In the genomic region with DNA sequence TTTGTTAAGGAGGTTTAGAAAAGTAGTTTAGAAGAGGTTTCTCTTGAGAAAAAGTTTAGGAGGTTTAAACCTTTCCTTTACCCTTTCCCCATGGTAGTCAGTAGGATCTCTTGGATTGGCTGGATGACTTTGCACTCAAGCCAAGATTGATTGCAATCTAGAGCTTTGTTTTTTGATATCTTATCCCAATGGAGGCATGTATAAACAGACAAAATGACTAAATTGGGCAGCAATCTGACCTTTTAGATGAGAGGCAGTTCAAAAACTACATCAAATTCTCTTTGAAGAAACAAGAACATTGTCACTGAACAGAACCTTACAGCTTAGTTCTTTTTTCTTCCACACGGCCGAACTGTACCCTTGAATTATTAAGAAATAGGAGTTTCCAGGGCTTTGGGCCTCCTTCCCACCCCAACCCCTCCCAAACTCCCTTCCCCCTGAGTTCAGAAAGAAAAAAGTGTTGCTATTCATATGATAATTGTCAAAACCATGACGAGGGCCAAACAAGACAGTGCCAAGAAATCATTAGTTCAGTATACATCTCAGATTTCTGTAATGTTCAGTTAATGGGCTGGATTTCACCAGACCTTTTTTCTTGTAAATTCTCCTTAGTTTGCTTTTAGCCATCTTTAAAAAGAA, we compare ENCODE assay signal across 25 cellular contexts.
DNase-seq lines count a peak whose midpoint lies in the region; ATAC-seq, FAIRE-seq and TF ChIP-seq lines count a peak whose summit lies in the region.
"Had no signal": no experiment of that assay in that cellular context is flagged by ENCODE, and none has a peak within 500 bp of the region (broad histone marks: within the 10 kb centered on the region; RNA-seq: fewer than 3 reads in every experiment).

No MANE protein-coding gene starts in this region.

- H2BK15ac ChIP-seq in H1 (ENCODE audit: low read length): no peak overlapping the region

- no peak overlapping the region for H3K56ac ChIP-seq in H1 (replicated peaks; ENCODE audit: insufficient read length, low read depth, low read length)

- CTCF ChIA-PET in H1 (lab: Charles Lee; ENCODE audit: partially characterized antibody): interaction anchor here (0.6 to 2.9 kb wide), 9 partner anchors 9 to 1282 kb away, joined by 3 to 10 read pairs (median 4); no protein-coding TSS in a partner anchor

- H3K9me3 Mint-ChIP-seq in HFFc6 (no peaks in the 10 kb centered on the region), nephron (no peaks in the 10 kb centered on the region)
- H3K9me3 Mint-ChIP-seq: naive thymus-derived CD4-positive, alpha-beta T cell had no signal

- no peak overlapping the region for H3K18ac ChIP-seq in H1 (ENCODE audit: extremely low read depth, low read length)

- 56% methylated on average over 3 of the region's 3 CpGs; no CpG with 5 or more reads in 1 of the 2 experiments for WGBS in H1 (ENCODE audit: extremely low coverage in 1 of 2, insufficient coverage in 1 of 2, insufficient read length in 1 of 2, insufficient replicate concordance in 2 of 2, low coverage in 1 of 2, low lambda C conversion rate in 2 of 2, missing lambda C conversion rate in 1 of 2), 2 experiments

- H3K79me1 ChIP-seq in H1 (ENCODE audit: low read depth, low read length): no peaks in the 10 kb centered on the region

- H3K27me3 ChIP-seq in H1 (replicated peaks in 1 of 4; ENCODE audit: control insufficient read depth in 3 of 4, extremely low read depth in 1 of 4, insufficient read depth in 3 of 4, low read length in 3 of 4): no peaks in the 10 kb centered on the region
- H3K27me3 ChIP-seq: BE2C, stomach, upper lobe of left lung had no signal

- no peak for TF ChIP-seq EP300 in H1 (IDR thresholded peaks at IDR 0.05; ENCODE audit: borderline replicate concordance in 1 of 2, low read depth in 2 of 2, low read length in 2 of 2)

- ATAC-seq in HG03175 (IDR thresholded peaks at IDR 0.05; ENCODE audit: unreplicated experiment) (no peak), GM19463 (IDR thresholded peaks at IDR 0.05; ENCODE audit: unreplicated experiment) (no peak)
- ATAC-seq: naive thymus-derived CD4-positive, alpha-beta T cell; T-helper 17 cell had no signal

- peaks cover 0 to 2% (median 0%) of the 10 kb centered on the region in 4 experiments; a peak in 1 of 7 replicates for H3K4me1 ChIP-seq in H1 (replicated peaks in 1 of 4; ENCODE audit: control insufficient read depth in 3 of 4, insufficient read depth in 4 of 4, low read length in 3 of 4)
- H3K4me1 ChIP-seq: upper lobe of left lung had no signal

- H3K4me3 Mint-ChIP-seq in HFFc6 (0 out of 2 replicates have a peak overlapping the region, but pooled peaks have one; percentile 12), nephron (peak overlapping the region in 2 of 3 experiments; percentile 42 to 47)
- H3K4me3 Mint-ChIP-seq: naive thymus-derived CD4-positive, alpha-beta T cell; T-helper 17 cell had no signal

- no peak overlapping the region for H2BK20ac ChIP-seq in H1 (ENCODE audit: low read length)

- no peak for FAIRE-seq in H1 (lab: Jason Lieb, UNC)

- H3K36me3 Mint-ChIP-seq in HFFc6 (ENCODE audit: low read depth): no peaks in the 10 kb centered on the region; the same call in 1 of the 2 replicates
- H3K36me3 Mint-ChIP-seq in nephron (ENCODE audit: low read depth): no peaks in the 10 kb centered on the region
- H3K36me3 Mint-ChIP-seq: naive thymus-derived CD4-positive, alpha-beta T cell had no signal

- TF ChIP-seq RAD21 in H1 (IDR thresholded peaks at IDR 0.05 in 1 of 2, conservative IDR thresholded peaks at IDR 0.05 in 1 of 2; ENCODE audit: low read depth in 2 of 2, low read length in 2 of 2): no peak

- TF ChIP-seq CTCF in HFFc6 (IDR thresholded peaks at IDR 0.05) (no peak), H1 (IDR thresholded peaks at IDR 0.05; ENCODE audit: control extremely low read depth in 1 of 3, insufficient read depth in 1 of 3, low read depth in 1 of 3, low read length in 3 of 3) (no peak), nephron (IDR thresholded peaks at IDR 0.05; ENCODE audit: unreplicated experiment in 3 of 3) (no peak)

- peak overlapping the region; percentile 55 for H3K27ac Mint-ChIP-seq in HFFc6
- peak overlapping the region; percentile 87 to 93 (median 91) for H3K27ac Mint-ChIP-seq in nephron
- H3K27ac Mint-ChIP-seq: naive thymus-derived CD4-positive, alpha-beta T cell; T-helper 17 cell had no signal

- no peak overlapping the region for H2BK120ac ChIP-seq in H1 (replicated peaks; ENCODE audit: low read depth, low read length)

- H3K4me2 ChIP-seq in H1 (ENCODE audit: insufficient read depth in 1 of 2, low read depth in 2 of 2, low read length in 2 of 2): no peak overlapping the region
- H3K4me2 ChIP-seq: KMS-11 had no signal

- H3K9ac ChIP-seq in H1 (replicated peaks in 1 of 4; ENCODE audit: extremely low read depth in 1 of 4, low read depth in 3 of 4, low read length in 3 of 4): no peak overlapping the region
- H3K9ac ChIP-seq: KMS-11 had no signal

- H3K4me1 Mint-ChIP-seq in HFFc6 (ENCODE audit: low read depth) (peaks cover 55% of the 10 kb centered on the region), nephron (peaks cover 38% of the 10 kb centered on the region)
- H3K4me1 Mint-ChIP-seq: naive thymus-derived CD4-positive, alpha-beta T cell; T-helper 17 cell had no signal

- no peaks in the 10 kb centered on the region for H3K79me2 ChIP-seq in H1 (ENCODE audit: control insufficient read depth in 1 of 2, insufficient read depth in 2 of 2, low read length in 2 of 2)

- H3K9me3 ChIP-seq in H1 (ENCODE audit: insufficient read depth in 2 of 2, low read depth in 1 of 2, low read length in 1 of 2): no peaks in the 10 kb centered on the region
- H3K9me3 ChIP-seq: BE2C, stomach, upper lobe of left lung had no signal

- H3K27ac ChIP-seq in H1 (ENCODE audit: low read depth, low read length): no peak overlapping the region
- H3K27ac ChIP-seq: KMS-11, skin epidermis, stomach, upper lobe of left lung, VCaP had no signal

- no peak overlapping the region for H3K23ac ChIP-seq in H1 (ENCODE audit: insufficient read length)

- H3K36me3 ChIP-seq in H1 (ENCODE audit: control insufficient read depth in 2 of 4, insufficient read depth in 4 of 4, low read length in 3 of 4): no peaks in the 10 kb centered on the region
- H3K36me3 ChIP-seq: BE2C, stomach, upper lobe of left lung had no signal

- H3K14ac ChIP-seq in H1 (ENCODE audit: insufficient read length): no peak overlapping the region

- no peak overlapping the region for H3K4me3 ChIP-seq in H1 (ENCODE audit: extremely low read depth in 1 of 4, insufficient read depth in 2 of 4, low read depth in 3 of 4, low read length in 4 of 4)
- H3K4me3 ChIP-seq: lung, skin epidermis, stomach, upper lobe of left lung had no signal

- no peak overlapping the region for H2AK5ac ChIP-seq in H1 (ENCODE audit: low read depth, low read length)

- H2AFZ ChIP-seq in H1 (ENCODE audit: low read length): peak overlapping the region; percentile 76

- no peak overlapping the region for H2BK5ac ChIP-seq in H1 (ENCODE audit: low read depth, low read length)

- no peak overlapping the region for H3K4ac ChIP-seq in H1 (replicated peaks; ENCODE audit: insufficient read length, low read depth, low read length)

- H4K5ac ChIP-seq in H1 (ENCODE audit: insufficient read length, low read depth, low read length): no peak overlapping the region

- no peak overlapping the region for H4K91ac ChIP-seq in H1 (replicated peaks; ENCODE audit: insufficient read length, low read length)

- H2BK12ac ChIP-seq in H1 (ENCODE audit: low read depth, low read length): no peak overlapping the region

- no peaks in the 10 kb centered on the region for H4K20me1 ChIP-seq in H1 (replicated peaks in 1 of 2; ENCODE audit: control insufficient read depth in 1 of 2, insufficient read depth in 2 of 2, low read length in 2 of 2)

- POLR2A ChIA-PET in H1 (lab: Charles Lee; ENCODE audit: partially characterized antibody): no interaction called here

- H4K8ac ChIP-seq in H1 (ENCODE audit: extremely low read depth, insufficient read depth, low read length): no peak overlapping the region

- no peak for TF ChIP-seq POLR2A in H1 (IDR thresholded peaks at IDR 0.05; ENCODE audit: control extremely low read depth in 1 of 2, low read depth in 2 of 2, low read length in 2 of 2)

- DNase-seq in EH (ENCODE audit: low read depth) (peak; percentile 43), HFFc6 (no peak), H1 (ENCODE audit: low read depth in 1 of 2, low spot score in 2 of 2) (no peak), activated gamma-delta T cell treated with Interleukin-2 at 50 U/mL for 16 hours (no peak)
- DNase-seq in effector CD4-positive, alpha-beta T cell: no peak
- DNase-seq: activated CD4-positive, alpha-beta T cell treated with anti-CD3 and anti-CD28 coated beads, Interleukin-2, amount 50 U/mL, for 4 hours; activated naive CD4-positive, alpha-beta T cell treated with Interleukin-2 at 50 U/mL for 16 hours; anterior cingulate cortex; BE2C; hippocampal formation; islet precursor cell; naive thymus-derived CD4-positive, alpha-beta T cell; NCI-H1048; NCI-H526 treated with DMSO at 0.1 percent for 48 hours; stimulated activated CD4-positive, alpha-beta T cell treated with anti-CD3 and anti-CD28 coated beads, Interleukin-4, amount 100 ng/mL, for 1 hour; stomach; T-helper 17 cell; upper lobe of left lung had no signal

- H3K27me3 Mint-ChIP-seq in HFFc6 (ENCODE audit: insufficient read depth) (no peaks in the 10 kb centered on the region), nephron (ENCODE audit: low read depth) (no peaks in the 10 kb centered on the region)

- H3K23me2 ChIP-seq in H1 (ENCODE audit: low read depth, low read length): no peaks in the 10 kb centered on the region

TF ChIP-seq in H1, 55 proteins besides CTCF, POLR2A, EP300 and RAD21:
- TF ChIP-seq MAFK (IDR thresholded peaks at IDR 0.05; ENCODE audit: low read depth, low read length): no peak
- no peak for TF ChIP-seq POLR2AphosphoS5 (IDR thresholded peaks at IDR 0.05; ENCODE audit: low read depth, low read length)
- no peak for TF ChIP-seq PHF8 (conservative IDR thresholded peaks at IDR 0.05; ENCODE audit: low read depth, low read length)
- TF ChIP-seq GTF2F1 (IDR thresholded peaks at IDR 0.05; ENCODE audit: borderline replicate concordance, low read depth, low read length): no peak
- no peak for TF ChIP-seq JUN (IDR thresholded peaks at IDR 0.05; ENCODE audit: low read depth, low read length)
- TF ChIP-seq, protein P1, sequence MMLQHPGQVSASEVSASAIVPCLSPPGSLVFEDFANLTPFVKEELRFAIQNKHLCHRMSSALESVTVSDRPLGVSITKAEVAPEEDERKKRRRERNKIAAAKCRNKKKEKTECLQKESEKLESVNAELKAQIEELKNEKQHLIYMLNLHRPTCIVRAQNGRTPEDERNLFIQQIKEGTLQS (IDR thresholded peaks at IDR 0.05; ENCODE audit: insufficient read depth, low read depth, low read length): no peak
- no peak for TF ChIP-seq POU5F1 (IDR thresholded peaks at IDR 0.05; ENCODE audit: low read depth, low read length)
